Comparison of ENCODE assay signal across 1 cellular context in the genomic region with DNA sequence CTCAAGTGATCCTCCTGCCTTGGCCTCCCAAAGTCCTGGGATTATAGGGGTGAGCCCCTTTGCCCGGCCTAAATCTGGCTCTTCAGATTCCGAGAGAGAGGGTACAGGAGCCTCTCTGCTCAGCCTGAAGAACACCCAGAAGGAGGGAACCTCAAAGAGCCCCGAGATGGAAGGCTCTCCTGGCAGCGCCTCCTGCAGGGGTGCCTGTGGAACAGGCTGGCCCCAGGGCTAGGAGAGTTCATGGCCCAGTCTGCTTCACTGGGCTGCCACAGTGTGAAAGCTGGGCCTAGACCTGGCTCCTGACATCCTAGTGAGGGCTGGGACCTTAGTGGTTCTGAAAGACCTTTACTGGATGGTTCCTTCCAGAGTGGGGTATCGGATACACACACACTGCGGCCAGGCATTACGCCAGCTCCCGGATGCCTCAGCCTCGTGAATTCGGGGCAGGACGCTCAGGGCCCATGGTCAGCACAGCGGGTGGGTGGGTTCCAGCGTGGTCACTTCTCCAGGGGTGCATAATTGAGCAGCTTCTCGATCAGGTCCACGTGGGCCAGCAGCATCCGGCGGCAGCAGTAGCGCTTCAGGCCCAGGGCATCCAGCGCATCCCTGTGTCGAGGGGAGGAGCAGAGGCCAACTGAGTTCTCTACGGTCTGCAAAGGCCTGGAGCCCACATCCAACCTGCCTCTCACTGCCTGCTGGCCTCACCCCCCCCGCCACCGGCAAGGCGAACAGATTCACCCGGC.
TF ChIP-seq lines count a peak whose summit lies in the region.

No MANE protein-coding gene starts in this region.

TF ChIP-seq in endothelial cell of umbilical vein, 7 proteins besides CTCF, POLR2A, EP300 and RAD21:
- TF ChIP-seq MYC (IDR thresholded peaks at IDR 0.05; ENCODE audit: low read depth, low read length) = no peak
- no peak for TF ChIP-seq FOS (IDR thresholded peaks at IDR 0.05; ENCODE audit: borderline replicate concordance, insufficient read depth, low read length)
- TF ChIP-seq JUN (IDR thresholded peaks at IDR 0.05; ENCODE audit: borderline replicate concordance, insufficient read depth, insufficient read length, low read depth) = no peak
- no peak for TF ChIP-seq MAX (IDR thresholded peaks at IDR 0.05; ENCODE audit: insufficient read depth, insufficient read length)
- no peak for TF ChIP-seq POLR2AphosphoS5 (IDR thresholded peaks at IDR 0.05; ENCODE audit: insufficient read depth, low read depth, low read length)
- TF ChIP-seq GATA2 (IDR thresholded peaks at IDR 0.05; ENCODE audit: insufficient read depth, insufficient read length, low read depth, low read length) = no peak
- no peak for TF ChIP-seq EZH2 (IDR thresholded peaks at IDR 0.05; ENCODE audit: borderline replicate concordance, low read depth, low read length, severe bottlenecking)
